ENCODE assay signal across 12 cellular contexts in genomic region chr13:59360108-59360507, GRCh38.
A peak's percentile ranks its signal among the peaks of the same experiment; 100 is the strongest.
DNase-seq lines count a peak whose midpoint lies in the region; ATAC-seq and FAIRE-seq lines count a peak whose summit lies in the region.
"Had no signal": no experiment of that assay in that cellular context is flagged by ENCODE, and none has a peak within 500 bp of the region (broad histone marks: within the 10 kb centered on the region; RNA-seq: fewer than 3 reads in every experiment).

No MANE protein-coding gene starts in this region.

- DNase-seq in NCI-H748 (lab: John Stamatoyannopoulos, UW; ENCODE audit: unreplicated experiment) = peak; percentile 23
- DNase-seq in NCI-H748 treated with DMSO at 0.1 percent for 48 hours (lab: John Stamatoyannopoulos, UW) = no peak
- DNase-seq in OCI-M1 (lab: John Stamatoyannopoulos, UW) = peak; percentile 51
- DNase-seq in midbrain (lab: John Stamatoyannopoulos, UW) = peak; percentile 4
- no peak for DNase-seq in NCI-H128 (lab: John Stamatoyannopoulos, UW; ENCODE audit: unreplicated experiment)
- no peak for DNase-seq in cortex of kidney (lab: John Stamatoyannopoulos, UW)
- DNase-seq in small intestine = no peak
- DNase-seq: NCI-H2107 had no signal

- H3K36me3 ChIP-seq in small intestine (ENCODE audit: control insufficient read depth in 2 of 2, insufficient read depth in 2 of 2, low read length in 2 of 2) = no peaks in the 10 kb centered on the region
- H3K36me3 ChIP-seq: thoracic aorta had no signal

- no peaks in the 10 kb centered on the region for H3K4me1 ChIP-seq in small intestine (ENCODE audit: control insufficient read depth in 2 of 2, insufficient read depth in 1 of 2, low read depth in 1 of 2, low read length in 1 of 2)

- no peak overlapping the region for H3K4me3 ChIP-seq in small intestine (ENCODE audit: low read depth in 1 of 2, low read length in 2 of 2)
- H3K4me3 ChIP-seq: lung, thoracic aorta had no signal

- peak; percentile 54 for ATAC-seq in HG02588 (IDR thresholded peaks at IDR 0.05; ENCODE audit: unreplicated experiment)

- no peak overlapping the region for H3K27ac ChIP-seq in small intestine (ENCODE audit: low read depth in 1 of 2, low read length in 1 of 2)
- H3K27ac ChIP-seq: thoracic aorta had no signal

- no peaks in the 10 kb centered on the region for H3K9me3 ChIP-seq in small intestine (ENCODE audit: control insufficient read depth, low read depth)
- H3K9me3 ChIP-seq: thoracic aorta had no signal

- no peak for FAIRE-seq in small intestine (lab: Jason Lieb, UNC)
- FAIRE-seq: A204.1 had no signal

- no peaks in the 10 kb centered on the region for H3K27me3 ChIP-seq in small intestine (ENCODE audit: control insufficient read depth in 2 of 2, insufficient read depth in 2 of 2, low read length in 2 of 2)

Comparison
In these comparisons a context has a peak if more than half of its experiments do, and no peak if none do; other contexts are left out.
1. DNase-seq: peak in NCI-H748 (single experiment), OCI-M1 (single experiment) and midbrain (single experiment); none in NCI-H748 treated with DMSO at 0.1 percent for 48 hours (single experiment), NCI-H128 (single experiment), cortex of kidney (single experiment) and small intestine (single experiment).